In genomic region chr3:185253133-185253532, GRCh38 we compare ENCODE assay signal across 8 cellular contexts. TPM values are rescaled to one million over a fixed set of nuclear protein-coding genes. Genes with fewer than 3 reads are reported as not detected.
DNase-seq lines count a peak whose midpoint lies in the region; FAIRE-seq and TF ChIP-seq lines count a peak whose summit lies in the region.
"Not testable (repeated sequence)": the region's sequence is repeated elsewhere in the genome, so short reads cannot be mapped to it uniquely, and the experiment has no call there.

No MANE protein-coding gene starts in this region.

- POLR2A ChIA-PET in endothelial cell of umbilical vein (lab: Charles Lee), result interaction anchor here (0.6 kb wide), 1 partner anchor 369 kb away, joined by 4 read pairs; no protein-coding TSS in a partner anchor

- not testable (repeated sequence) for H3K79me2 ChIP-seq in endothelial cell of umbilical vein (ENCODE audit: control insufficient read depth, insufficient read depth, low read length)

- H3K27ac ChIP-seq in SK-N-MC; endothelial cell of umbilical vein (ENCODE audit: insufficient read depth, low read depth, low read length); sigmoid colon; tibial artery: not testable (repeated sequence)
- peak overlapping the region; percentile 78 to 84 for H3K27ac ChIP-seq in kidney (ENCODE audit: low read depth in 2 of 2, low read length in 2 of 2)

- H2AFZ ChIP-seq in endothelial cell of umbilical vein (ENCODE audit: low read depth, low read length), result not testable (repeated sequence)

- not testable (repeated sequence) for TF ChIP-seq EP300 in sigmoid colon (IDR thresholded peaks at IDR 0.05)

- not testable (repeated sequence) for H3K36me3 ChIP-seq in BE2C; SK-N-MC (ENCODE audit: insufficient read depth, low read length); adipocyte (ENCODE audit: control insufficient read depth, insufficient read depth, low read length, severe bottlenecking); endothelial cell of umbilical vein (ENCODE audit: control insufficient read depth in 2 of 2, extremely low read depth in 1 of 2, insufficient read depth in 2 of 2, low read length in 2 of 2); kidney (ENCODE audit: control insufficient read depth in 1 of 2, insufficient read depth in 2 of 2, low read length in 2 of 2); sigmoid colon; tibial artery

- TF ChIP-seq CTCF in BE2C (IDR thresholded peaks at IDR 0.05; ENCODE audit: low read depth, low read length); endothelial cell of umbilical vein (IDR thresholded peaks at IDR 0.05; ENCODE audit: extremely low read depth in 1 of 2, insufficient read depth in 1 of 2, low read depth in 1 of 2, low read length in 2 of 2); kidney (IDR thresholded peaks at IDR 0.05; ENCODE audit: borderline replicate concordance, extremely low read depth, insufficient read depth); sigmoid colon (IDR thresholded peaks at IDR 0.05); tibial artery (IDR thresholded peaks at IDR 0.05): not testable (repeated sequence)

- not testable (repeated sequence) for BruUV-seq in endothelial cell of umbilical vein (replicated peaks; lab: Mats Ljungman, UMichigan)

- not testable (repeated sequence) for H3K9me1 ChIP-seq in endothelial cell of umbilical vein (replicated peaks; ENCODE audit: control insufficient read depth, extremely low read depth, insufficient read depth, low read length)

- H3K4me2 ChIP-seq in endothelial cell of umbilical vein (ENCODE audit: insufficient read depth, low read length), result peak overlapping the region; percentile 85

- H3K4me3 ChIP-seq in BE2C (ENCODE audit: low read depth, low read length) (peak overlapping the region; percentile 78), SK-N-MC (peak overlapping the region; percentile 84), adipocyte (ENCODE audit: low read length) (peak overlapping the region; percentile 95), kidney (ENCODE audit: low read length in 2 of 2) (peak overlapping the region; percentile 84 to 91), sigmoid colon (peak overlapping the region in 3 of 4 donors; percentile 56 to 69 (median 64)), tibial artery (peak overlapping the region; percentile 59 to 60)
- not testable (repeated sequence) for H3K4me3 ChIP-seq in endothelial cell of umbilical vein (replicated peaks in 1 of 3; ENCODE audit: insufficient read depth in 1 of 3, low read depth in 1 of 3, low read length in 3 of 3)

- not testable (repeated sequence) for H3K4me1 ChIP-seq in BE2C; endothelial cell of umbilical vein (ENCODE audit: control insufficient read depth, extremely low read depth, insufficient read depth, low read length); kidney (ENCODE audit: control insufficient read depth in 1 of 2, insufficient read depth in 1 of 2, low read depth in 1 of 2, low read length in 2 of 2); sigmoid colon; tibial artery
- H3K4me1 ChIP-seq in adipocyte (ENCODE audit: control insufficient read depth, insufficient read depth, low read length), result peaks cover 18% of the 10 kb centered on the region

- DNase-seq in BE2C; SK-N-MC (ENCODE audit: low read depth, low spot score); adipocyte (ENCODE audit: low read depth); endothelial cell of umbilical vein (ENCODE audit: low read depth, low spot score); kidney; sigmoid colon; tibial artery: not testable (repeated sequence)
- DNase-seq in LoVo (ENCODE audit: low spot score), result peak; percentile 15

- not testable (repeated sequence) for TF ChIP-seq POLR2A in endothelial cell of umbilical vein (IDR thresholded peaks at IDR 0.05; ENCODE audit: low read depth, low read length); sigmoid colon (IDR thresholded peaks at IDR 0.05)

- H3K9ac ChIP-seq in SK-N-MC (ENCODE audit: insufficient read length); adipocyte (ENCODE audit: low read length); endothelial cell of umbilical vein (replicated peaks; ENCODE audit: extremely low read depth, insufficient read depth, low read length): not testable (repeated sequence)
- H3K9ac ChIP-seq in kidney (ENCODE audit: low read length in 2 of 2), result peak overlapping the region in 1 of 2 donors; percentile 55

- dilution Hi-C loops in endothelial cell of umbilical vein (cut with MboI; ENCODE audit: extremely low pct_ligation_motif_present, low sequenced_read_pairs), result not testable (repeated sequence)

- not testable (repeated sequence) for H3K27me3 ChIP-seq in BE2C; adipocyte (replicated peaks; ENCODE audit: control insufficient read depth, insufficient read depth, low read length); endothelial cell of umbilical vein (ENCODE audit: control insufficient read depth in 2 of 2, insufficient read depth in 2 of 2, low read length in 2 of 2); sigmoid colon; tibial artery

- WGBS in sigmoid colon, 2 donors, result 58 to 80% methylated on average over 4 of the region's 4 CpGs

- not testable (repeated sequence) for H4K20me1 ChIP-seq in endothelial cell of umbilical vein (replicated peaks; ENCODE audit: control insufficient read depth, extremely low read depth, insufficient read depth, low read length)

- H3K9me3 ChIP-seq in BE2C; SK-N-MC (ENCODE audit: low read depth, low read length); adipocyte (ENCODE audit: control insufficient read depth, low read length); endothelial cell of umbilical vein (replicated peaks; ENCODE audit: control insufficient read depth, insufficient read depth, low read length); kidney (ENCODE audit: control insufficient read depth in 1 of 2, low read length in 2 of 2); sigmoid colon; tibial artery: not testable (repeated sequence)

- CTCF ChIA-PET in endothelial cell of umbilical vein (lab: Charles Lee), result not testable (repeated sequence)

- intact Hi-C loops in endothelial cell of umbilical vein (cut with micrococcal nuclease); kidney (cut with DNase I); sigmoid colon (cut with DNase I); tibial artery (cut with DNase I; ENCODE audit: low total_unique reads): not testable (repeated sequence)

- not testable (repeated sequence) for FAIRE-seq in endothelial cell of umbilical vein (lab: Jason Lieb, UNC); kidney (lab: Jason Lieb, UNC)

RNA-seq across cellular contexts. Expression of gene EHHADH, which starts 0.7 kb away (rescaled TPM):
- 1.8 TPM for polyA plus RNA-seq in BE2C (2012; ENCODE audit: insufficient read depth, insufficient read length, low read depth)
- total RNA-seq in endothelial cell of umbilical vein, result 5.8 and 6.2 TPM in 2 replicates
- polyA plus RNA-seq in endothelial cell of umbilical vein, result 0.88 and 1.3 TPM in 2 replicates
- polyA plus RNA-seq in endothelial cell of umbilical vein (2011; cell fraction: cytosol; rRNA removed), result 1.4 and 1.5 TPM in 2 replicates
- polyA plus RNA-seq in endothelial cell of umbilical vein (2011; cell fraction: nucleus; rRNA removed), result 1.4 and 1.6 TPM in 2 replicates
- 2.4 and 4.2 TPM in 2 replicates for polyA plus RNA-seq in endothelial cell of umbilical vein (2012)
- polyA minus RNA-seq in endothelial cell of umbilical vein, result 6.6 and 6.8 TPM in 2 replicates
- 2.7 TPM for polyA minus RNA-seq in endothelial cell of umbilical vein (2011; cell fraction: cytosol; rRNA and poly(A)+ RNA removed)
- polyA minus RNA-seq in endothelial cell of umbilical vein (2011; cell fraction: nucleus; rRNA and poly(A)+ RNA removed), result 1.4 and 2.5 TPM in 2 replicates
- total RNA-seq in kidney, result 27.9 TPM
- 60.9 TPM for polyA plus RNA-seq in kidney (ENCODE audit: insufficient read depth, low read depth, low replicate concordance)
- total RNA-seq in sigmoid colon, result 1 to 10 TPM; 1.9 to 7.6 (median 3.5) TPM
- polyA plus RNA-seq in sigmoid colon, result 10 to 100 TPM in 2 of 3 donors, 1 to 10 TPM in 1; 7.5 to 20.8 (median 15.0) TPM
